9 cellular contexts compared by ENCODE assay signal in the genomic region with DNA sequence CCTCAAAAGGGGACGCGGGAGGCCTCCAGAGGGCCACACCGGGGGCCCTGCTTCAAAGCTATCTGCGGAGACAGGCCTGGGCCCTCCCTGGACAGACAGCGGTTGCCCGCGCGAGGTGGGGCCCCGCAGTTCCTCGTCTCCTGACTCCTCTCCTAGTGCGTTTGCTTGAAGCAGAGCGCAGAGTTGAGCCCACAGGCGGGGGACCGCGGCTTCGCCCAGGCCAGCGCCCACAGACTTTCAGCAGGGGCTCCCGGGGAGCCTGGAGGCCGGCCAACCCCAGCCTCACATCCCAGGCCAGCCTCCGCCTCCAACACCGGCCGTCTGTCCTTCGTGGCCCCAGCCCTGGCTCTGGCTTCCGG. TPM values are rescaled to one million over a fixed set of nuclear protein-coding genes. Genes with fewer than 3 reads are reported as not detected.
DNase-seq lines count a peak whose midpoint lies in the region; ATAC-seq and TF ChIP-seq lines count a peak whose summit lies in the region.
"Had no signal": no experiment of that assay in that cellular context is flagged by ENCODE, and none has a peak within 500 bp of the region (broad histone marks: within the 10 kb centered on the region; RNA-seq: fewer than 3 reads in every experiment).

No MANE protein-coding gene starts in this region.

- no peaks in the 10 kb centered on the region for H3K9me3 Mint-ChIP-seq in activated naive CD4-positive, alpha-beta T cell treated with anti-CD3 and anti-CD28 coated beads, Interleukin-2, amount 50 U/mL, for 24 hours
- H3K9me3 Mint-ChIP-seq in activated naive CD8-positive, alpha-beta T cell treated with anti-CD3 and anti-CD28 coated beads, Interleukin-2, amount 50 U/mL, for 24 hours: peaks cover 7% of the 10 kb centered on the region

- H3K4me1 ChIP-seq in vagina: peaks cover 24% of the 10 kb centered on the region

- H3K36me3 Mint-ChIP-seq in activated naive CD4-positive, alpha-beta T cell treated with anti-CD3 and anti-CD28 coated beads, Interleukin-2, amount 50 U/mL, for 24 hours: peaks cover 2% of the 10 kb centered on the region
- no peaks in the 10 kb centered on the region for H3K36me3 Mint-ChIP-seq in activated naive CD8-positive, alpha-beta T cell treated with anti-CD3 and anti-CD28 coated beads, Interleukin-2, amount 50 U/mL, for 24 hours (ENCODE audit: low read depth)

- H3K27me3 Mint-ChIP-seq in activated naive CD4-positive, alpha-beta T cell treated with anti-CD3 and anti-CD28 coated beads, Interleukin-2, amount 50 U/mL, for 24 hours: peaks cover 31% of the 10 kb centered on the region
- H3K27me3 Mint-ChIP-seq in activated naive CD8-positive, alpha-beta T cell treated with anti-CD3 and anti-CD28 coated beads, Interleukin-2, amount 50 U/mL, for 24 hours: peaks cover 46% of the 10 kb centered on the region

- TF ChIP-seq CTCF in lower leg skin (IDR thresholded peaks at IDR 0.05) (no peak), vagina (IDR thresholded peaks at IDR 0.05) (no peak)

- no peaks in the 10 kb centered on the region for H3K36me3 ChIP-seq in vagina

- H3K27ac ChIP-seq in vagina: peak overlapping the region; percentile 79
- H3K27ac ChIP-seq: epithelial cell of prostate had no signal

- WGBS in lower leg skin, 2 donors: 31 to 49% methylated on average over 12 to 22 of the region's 24 CpGs

- H3K9me3 ChIP-seq in vagina: no peaks in the 10 kb centered on the region

- intact Hi-C loops in lower leg skin (cut with DNase I; ENCODE audit: low total_unique reads) (no loop called here), vagina (cut with DNase I) (no loop called here)

- no peak overlapping the region for H3K27ac Mint-ChIP-seq in activated naive CD4-positive, alpha-beta T cell treated with anti-CD3 and anti-CD28 coated beads, Interleukin-2, amount 50 U/mL, for 24 hours
- no peak overlapping the region for H3K27ac Mint-ChIP-seq in activated naive CD8-positive, alpha-beta T cell treated with anti-CD3 and anti-CD28 coated beads, Interleukin-2, amount 50 U/mL, for 24 hours

- H3K27me3 ChIP-seq in vagina: no peaks in the 10 kb centered on the region

- H3K4me3 Mint-ChIP-seq in activated naive CD4-positive, alpha-beta T cell treated with anti-CD3 and anti-CD28 coated beads, Interleukin-2, amount 50 U/mL, for 24 hours: peak overlapping the region; percentile 86
- peak overlapping the region; percentile 66 for H3K4me3 Mint-ChIP-seq in activated naive CD8-positive, alpha-beta T cell treated with anti-CD3 and anti-CD28 coated beads, Interleukin-2, amount 50 U/mL, for 24 hours

- H3K4me1 Mint-ChIP-seq in activated naive CD4-positive, alpha-beta T cell treated with anti-CD3 and anti-CD28 coated beads, Interleukin-2, amount 50 U/mL, for 24 hours: peaks cover 13% of the 10 kb centered on the region
- peaks cover 13% of the 10 kb centered on the region for H3K4me1 Mint-ChIP-seq in activated naive CD8-positive, alpha-beta T cell treated with anti-CD3 and anti-CD28 coated beads, Interleukin-2, amount 50 U/mL, for 24 hours

- ATAC-seq in activated naive CD8-positive, alpha-beta T cell treated with anti-CD3 and anti-CD28 coated beads, Interleukin-2, amount 50 U/mL, for 24 hours: peak; percentile 4

- DNase-seq in activated naive CD4-positive, alpha-beta T cell treated with anti-CD3 and anti-CD28 coated beads, Interleukin-2, amount 50 U/mL, for 16 hours: no peak
- DNase-seq in activated naive CD8-positive, alpha-beta T cell treated with anti-CD3 and anti-CD28 coated beads, Interleukin-2, amount 50 U/mL, for 24 hours: no peak
- DNase-seq in lower leg skin (ENCODE audit: low spot score in 2 of 2) (no peak), vagina (ENCODE audit: extremely low spot score in 2 of 2) (no peak), NCI-H1105 (lab: John Stamatoyannopoulos, UW) (no peak), H4 (ENCODE audit: low spot score) (no peak)
- DNase-seq in activated CD4-positive, alpha-beta T cell treated with anti-CD3 and anti-CD28 coated beads, Interleukin-2, amount 50 U/mL, for 48 hours: no peak

- TF ChIP-seq POLR2A in lower leg skin (IDR thresholded peaks at IDR 0.05): no peak
- TF ChIP-seq POLR2A in vagina (IDR thresholded peaks at IDR 0.05): no peak

- H3K4me3 ChIP-seq in lower leg skin (ENCODE audit: low read depth, poor library complexity, severe bottlenecking) (peak overlapping the region; percentile 17), vagina (peak overlapping the region; percentile 65 to 85)

RNA-seq across cellular contexts. Expression of a gene that starts 0.5 kb away (rescaled TPM):
- 1 to 10 TPM in 1 of 4 donors, under 1 TPM in 3; 0.59 to 2.1 (median 0.60) TPM for total RNA-seq in lower leg skin
- total RNA-seq in vagina: 2.5 TPM
- total RNA-seq in H4 (2014; rRNA removed; shearing (Covaris generic)): 1.5 and 5.5 TPM in 2 replicates
